21 cellular contexts compared by ENCODE assay signal in the genomic region with DNA sequence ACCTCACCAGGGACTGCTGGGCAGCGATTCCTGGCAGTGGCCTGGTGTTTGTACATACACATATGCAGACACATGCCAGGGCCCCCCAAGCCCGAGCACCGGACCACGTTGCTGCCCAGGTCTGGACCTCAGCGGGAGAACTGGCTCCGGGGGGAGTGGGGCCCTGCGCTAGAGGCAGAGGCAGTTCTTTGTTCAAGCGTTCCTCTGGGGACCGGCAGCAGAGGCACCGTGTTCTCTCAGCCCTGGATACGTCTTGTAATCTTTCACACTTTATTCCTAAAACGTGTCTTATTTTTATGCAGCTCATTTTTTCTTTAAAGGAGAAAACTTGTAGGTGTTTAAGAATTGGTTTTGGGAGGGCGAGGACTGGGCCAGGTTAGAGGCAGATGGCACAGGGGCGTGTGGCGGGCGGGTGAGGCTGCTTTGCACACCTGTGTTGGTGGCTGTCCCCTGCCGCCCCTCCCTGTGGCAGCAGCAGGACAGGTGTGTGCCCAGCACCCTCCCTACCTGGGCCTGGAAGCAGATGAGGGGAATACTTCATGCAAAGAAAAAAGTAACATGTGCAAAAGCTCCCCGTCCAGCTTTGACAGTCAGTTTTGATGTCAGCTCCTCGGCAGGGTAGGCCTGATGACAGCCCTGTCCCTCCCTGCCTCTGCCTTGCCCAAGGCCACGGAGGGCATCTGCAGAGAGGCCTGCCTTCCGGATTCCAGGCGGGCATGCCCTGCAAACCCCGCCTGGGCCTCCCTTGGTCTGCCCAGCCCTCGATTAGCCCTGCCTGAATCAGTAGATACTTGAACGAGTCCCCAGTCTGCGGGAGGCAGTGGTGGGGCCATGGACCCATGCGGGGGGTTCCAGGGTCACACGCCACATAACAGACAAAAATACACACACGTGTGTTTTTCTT. TPM values are rescaled to one million over a fixed set of nuclear protein-coding genes. Genes with fewer than 3 reads are reported as not detected.
DNase-seq lines count a peak whose midpoint lies in the region; ATAC-seq, FAIRE-seq and TF ChIP-seq lines count a peak whose summit lies in the region.
"Had no signal": no experiment of that assay in that cellular context is flagged by ENCODE, and none has a peak within 500 bp of the region (broad histone marks: within the 10 kb centered on the region; RNA-seq: fewer than 3 reads in every experiment).

No MANE protein-coding gene starts in this region.

- H3K4me1 ChIP-seq in GM12878 (ENCODE audit: control insufficient read depth, insufficient read depth, low read length) (peaks cover 21% of the 10 kb centered on the region), osteoblast (ENCODE audit: insufficient read depth, low read length) (no peaks in the 10 kb centered on the region), SJCRH30 (peaks cover 6% of the 10 kb centered on the region; the same call in 1 of the 2 replicates)
- H3K4me1 ChIP-seq: HAP-1, SJSA1 had no signal

- ATAC-seq in GM12878 (no peak), left cardiac atrium (peak; percentile 40 to 89)
- ATAC-seq: left lung had no signal

- no peak for TF ChIP-seq CTCF in GM12878 (IDR thresholded peaks at IDR 0.05 in 2 of 3, conservative IDR thresholded peaks at IDR 0.05 in 1 of 3; ENCODE audit: control insufficient read depth in 2 of 3, extremely low read depth in 1 of 3, insufficient read depth in 1 of 3, low read depth in 3 of 3, low read length in 3 of 3)
- no peak for TF ChIP-seq CTCF in osteoblast (IDR thresholded peaks at IDR 0.05; ENCODE audit: extremely low read depth, low read depth, low read length)

- CTCF ChIA-PET in GM12878 (lab: Yijun Ruan, JAX), result no interaction called here

- no peaks in the 10 kb centered on the region for H3K9me3 ChIP-seq in GM12878 (replicated peaks; ENCODE audit: control insufficient read depth, insufficient read depth, low read length)
- H3K9me3 ChIP-seq in osteoblast (ENCODE audit: low read depth, low read length), result no peaks in the 10 kb centered on the region
- H3K9me3 ChIP-seq in SJCRH30 (replicated peaks), result no peaks in the 10 kb centered on the region
- H3K9me3 ChIP-seq: HAP-1, left lung, SJSA1, thoracic aorta had no signal

- TF ChIP-seq POLR2A in GM12878 (IDR thresholded peaks at IDR 0.05; ENCODE audit: low read depth, low read length), result no peak; the same call in 1 of the 2 replicates

- H4K20me1 ChIP-seq in GM12878 (ENCODE audit: control insufficient read depth, insufficient read depth) (no peaks in the 10 kb centered on the region), osteoblast (ENCODE audit: insufficient read depth, low read length) (no peaks in the 10 kb centered on the region)

- H3K79me2 ChIP-seq in GM12878 (ENCODE audit: control insufficient read depth, insufficient read depth, low read length) (no peaks in the 10 kb centered on the region), osteoblast (ENCODE audit: insufficient read depth, low read length) (no peaks in the 10 kb centered on the region)

- intact Hi-C loops in GM12878 (cut with micrococcal nuclease; ENCODE audit: unreplicated experiment) (no loop called here), left cardiac atrium (cut with DNase I) (no loop called here)

- H3K9ac ChIP-seq in GM12878 (ENCODE audit: control insufficient read depth, insufficient read depth, low read length), result no peak overlapping the region

- in situ Hi-C loops in GM12878 (cut with MboI), result no loop called here

- POLR2A ChIA-PET in GM12878 (lab: Charles Lee), result no interaction called here

- FAIRE-seq in GM12878 (lab: Jason Lieb, UNC), result no peak
- FAIRE-seq: GM18507 had no signal

- 93% methylated on average over 29 of the region's 29 CpGs for WGBS in GM12878 (ENCODE audit: insufficient coverage, insufficient replicate concordance, low lambda C conversion rate, missing lambda C conversion rate)

- no peak overlapping the region for H3K4me2 ChIP-seq in GM12878 (ENCODE audit: control insufficient read depth, insufficient read depth)
- H3K4me2 ChIP-seq in osteoblast (ENCODE audit: insufficient read depth, low read length), result no peak overlapping the region
- H3K4me2 ChIP-seq: smooth muscle cell had no signal

- RAD21 ChIA-PET in GM12878 (lab: Charles Lee; ENCODE audit: unreplicated experiment), result no interaction called here

- no peaks in the 10 kb centered on the region for H3K27me3 ChIP-seq in H7 (ENCODE audit: control insufficient read depth, insufficient read depth, low read length)
- no peaks in the 10 kb centered on the region for H3K27me3 ChIP-seq in GM12878 (replicated peaks in 1 of 2; ENCODE audit: control insufficient read depth in 2 of 2, insufficient read depth in 2 of 2, low read length in 1 of 2)
- H3K27me3 ChIP-seq in osteoblast (ENCODE audit: insufficient read depth, low read length), result no peaks in the 10 kb centered on the region
- no peaks in the 10 kb centered on the region for H3K27me3 ChIP-seq in SJCRH30
- H3K27me3 ChIP-seq: left lung, SJSA1 had no signal

- TF ChIP-seq RAD21 in GM12878 (IDR thresholded peaks at IDR 0.05; ENCODE audit: insufficient read depth, low read depth, low read length), result no peak

- peak; percentile 55 for DNase-seq in H7
- no peak for DNase-seq in GM12878 (ENCODE audit: low read depth, low spot score)
- peak; percentile 30 for DNase-seq in left cardiac atrium
- peak; percentile 73 for DNase-seq in osteoblast (ENCODE audit: insufficient read length, low spot score, missing footprints)
- no peak for DNase-seq in SJCRH30
- DNase-seq in AG20443 (ENCODE audit: low spot score), result no peak
- DNase-seq in A172 (ENCODE audit: low spot score), result no peak
- no peak for DNase-seq in HuH-7.5 (ENCODE audit: low spot score)
- DNase-seq: activated CD4-positive, alpha-beta T cell treated with anti-CD3 and anti-CD28 coated beads for 1 hour; activated effector memory CD4-positive, alpha-beta T cell treated with Interleukin-2 at 50 U/mL for 16 hours; cerebellar nuclear complex; DMS53; NCI-H2029 treated with DMSO at 0.1 percent for 48 hours; NCI-H524; T-helper 9 cell had no signal

- no peak overlapping the region for H3K4me3 ChIP-seq in H7 (ENCODE audit: insufficient read depth, low read depth, low read length)
- no peak overlapping the region for H3K4me3 ChIP-seq in GM12878
- H3K4me3 ChIP-seq in osteoblast (ENCODE audit: insufficient read depth, low read length), result no peak overlapping the region
- no peak overlapping the region for H3K4me3 ChIP-seq in SJCRH30
- H3K4me3 ChIP-seq: HAP-1, left lung, SJSA1, smooth muscle cell, thoracic aorta had no signal

- H3K36me3 ChIP-seq in H7 (replicated peaks; ENCODE audit: control insufficient read depth, insufficient read depth, low read length) (peaks cover 9% of the 10 kb centered on the region), GM12878 (ENCODE audit: control insufficient read depth in 2 of 2, insufficient read depth in 2 of 2, low read length in 1 of 2) (no peaks in the 10 kb centered on the region; a peak in 1 of 4 replicates), osteoblast (ENCODE audit: insufficient read depth, low read length) (peaks cover 9% of the 10 kb centered on the region), SJCRH30 (no peaks in the 10 kb centered on the region; the same call in 1 of the 2 replicates)

- H3K27ac ChIP-seq in GM12878 (ENCODE audit: control insufficient read depth, insufficient read depth) (no peak overlapping the region), osteoblast (ENCODE audit: low read depth, low read length) (no peak overlapping the region), SJCRH30 (no peak overlapping the region)
- H3K27ac ChIP-seq: left lung, SJSA1, thoracic aorta had no signal

- no peak for TF ChIP-seq EP300 in GM12878 (IDR thresholded peaks at IDR 0.05; ENCODE audit: borderline replicate concordance in 1 of 2, control insufficient read depth in 1 of 2, low read depth in 2 of 2, low read length in 2 of 2)

- H2AFZ ChIP-seq in GM12878 (ENCODE audit: control insufficient read depth, low read depth, low read length) (no peak overlapping the region), osteoblast (ENCODE audit: low read length) (no peak overlapping the region)

- TSS peak; percentile 74 for BruUV-seq in GM12878 (replicated peaks; lab: Mats Ljungman, UMichigan)

- SMC1A ChIA-PET in GM12878 (lab: Charles Lee; ENCODE audit: uncharacterized antibody, unreplicated experiment), result no interaction called here

RNA-seq across cellular contexts. Expression of a gene that starts 7.0 kb away (rescaled TPM):
- total RNA-seq in H7 (2014; rRNA removed; shearing (Covaris generic)), result 31.1 and 36.7 TPM in 2 replicates
- 48.8 and 58.1 TPM in 2 replicates for total RNA-seq in GM12878 (2013; cell fraction: nucleolus; rRNA removed)
- total RNA-seq in GM12878 (2014; rRNA removed) (28.7 and 33.5 TPM in 2 replicates), GM12878 (2014; rRNA removed; fragmentation: Illumina TruSeq; extraction: Trizol) (13.7 and 14.9 TPM in 2 replicates), GM12878 (2021) (66.4 and 74.2 TPM in 2 replicates), left cardiac atrium (10 to 100 TPM in 1 of 2 donors, 1 to 10 TPM in 1; 7.7 to 19.2 TPM), osteoblast (6.5 and 7.6 TPM in 2 replicates)
- polyA plus RNA-seq in GM12878 (2011; ENCODE audit: low read depth), result 18.3 TPM
- polyA plus RNA-seq in GM12878 (2011; rRNA removed) (12.6 and 23.2 TPM in 2 replicates), GM12878 (2014; fragmentation: Illumina TruSeq; extraction: Trizol) (7.6 and 17.3 TPM in 2 replicates), GM12878 (2014; fragmentation: Nextera tagmentation; extraction: Ambion mirVana) (1 to 10 TPM; 1.3 to 5.5 TPM), GM12878 (2014; rRNA removed) (42.5 and 62.4 TPM in 2 replicates), GM12878 (2016; fragmentation: Nextera tagmentation; extraction: Ambion mirVana) (10 to 100 TPM; 27.7 to 37.7 TPM)
- polyA plus RNA-seq in GM12878 (2011; cell fraction: cytosol; rRNA removed), result 27.6 and 39.0 TPM in 2 replicates
- 43.3 and 57.3 TPM in 2 replicates for polyA plus RNA-seq in GM12878 (2011; cell fraction: nucleus; rRNA removed)
- polyA plus RNA-seq in GM12878 (2012), result 23.9 and 30.2 TPM in 2 replicates
- 21.6 and 31.2 TPM in 2 replicates for polyA minus RNA-seq in GM12878 (2011; rRNA and poly(A)+ RNA removed)
- polyA minus RNA-seq in GM12878 (2011; cell fraction: cytosol; rRNA and poly(A)+ RNA removed), result 11.5 and 18.8 TPM in 2 replicates
- 13.5 and 30.7 TPM in 2 replicates for polyA minus RNA-seq in GM12878 (2011; cell fraction: nucleus; rRNA and poly(A)+ RNA removed)
- 16.0 and 17.1 TPM in 2 replicates for total RNA-seq in SJCRH30 (2014; rRNA removed; shearing (Covaris generic))
- 13.6 and 17.5 TPM in 2 replicates for total RNA-seq in A172 (2014; rRNA removed; shearing (Covaris generic))

RNA-seq across cellular contexts. Expression of a gene that starts 27.6 kb away (rescaled TPM):
- 7.4 and 9.9 TPM in 2 replicates for total RNA-seq in H7 (2014; rRNA removed; shearing (Covaris generic))
- total RNA-seq in GM12878 (2013; cell fraction: nucleolus; rRNA removed), result 82.2 and 87.0 TPM in 2 replicates
- total RNA-seq in GM12878 (2014; rRNA removed) (6.2 and 6.9 TPM in 2 replicates), GM12878 (2014; rRNA removed; fragmentation: Illumina TruSeq; extraction: Trizol) (4.7 and 5.5 TPM in 2 replicates), GM12878 (2021) (39.4 and 44.2 TPM in 2 replicates), left cardiac atrium (10 to 100 TPM; 15.7 to 21.1 TPM), osteoblast (14.4 and 14.5 TPM in 2 replicates)
- polyA plus RNA-seq in GM12878 (2011; ENCODE audit: low read depth), result 13.0 TPM
- polyA plus RNA-seq in GM12878 (2011; rRNA removed) (3.8 and 4.1 TPM in 2 replicates), GM12878 (2014; fragmentation: Illumina TruSeq; extraction: Trizol) (19.2 and 20.7 TPM in 2 replicates), GM12878 (2014; fragmentation: Nextera tagmentation; extraction: Ambion mirVana) (1 to 10 TPM; 4.0 to 6.4 TPM), GM12878 (2014; rRNA removed) (15.9 and 22.1 TPM in 2 replicates), GM12878 (2016; fragmentation: Nextera tagmentation; extraction: Ambion mirVana) (10 to 100 TPM in 1 of 2 experiments, 1 to 10 TPM in 1; 9.8 to 11.7 TPM)
- polyA plus RNA-seq in GM12878 (2011; cell fraction: cytosol; rRNA removed), result 4.1 and 6.5 TPM in 2 replicates
- 23.4 and 36.1 TPM in 2 replicates for polyA plus RNA-seq in GM12878 (2011; cell fraction: nucleus; rRNA removed)
- 16.3 and 19.1 TPM in 2 replicates for polyA plus RNA-seq in GM12878 (2012)
- polyA minus RNA-seq in GM12878 (2011; rRNA and poly(A)+ RNA removed), result 10.6 and 13.4 TPM in 2 replicates
- 9.1 and 9.7 TPM in 2 replicates for polyA minus RNA-seq in GM12878 (2011; cell fraction: cytosol; rRNA and poly(A)+ RNA removed)
- 9.8 and 24.3 TPM in 2 replicates for polyA minus RNA-seq in GM12878 (2011; cell fraction: nucleus; rRNA and poly(A)+ RNA removed)
- total RNA-seq in SJCRH30 (2014; rRNA removed; shearing (Covaris generic)), result 15.0 and 17.0 TPM in 2 replicates
- total RNA-seq in A172 (2014; rRNA removed; shearing (Covaris generic)), result 6.6 and 6.8 TPM in 2 replicates

RNA-seq across cellular contexts. Expression of a gene that starts 27.7 kb away (rescaled TPM):
- 15.7 and 18.8 TPM in 2 replicates for total RNA-seq in H7 (2014; rRNA removed; shearing (Covaris generic))
- 23.9 and 25.7 TPM in 2 replicates for total RNA-seq in GM12878 (2013; cell fraction: nucleolus; rRNA removed)
- 1.9 and 2.0 TPM in 2 replicates for total RNA-seq in GM12878 (2014; rRNA removed)
- total RNA-seq in GM12878 (2014; rRNA removed; fragmentation: Illumina TruSeq; extraction: Trizol), result 1.2 and 1.8 TPM in 2 replicates
- total RNA-seq in GM12878 (2021), result 14.1 and 15.8 TPM in 2 replicates
- polyA plus RNA-seq in GM12878 (2011; ENCODE audit: low read depth), result 19.9 TPM
- polyA plus RNA-seq in GM12878 (2011; rRNA removed), result 1.3 and 2.0 TPM in 2 replicates
- 1.7 and 2.2 TPM in 2 replicates for polyA plus RNA-seq in GM12878 (2011; cell fraction: cytosol; rRNA removed)
- 49.6 and 59.3 TPM in 2 replicates for polyA plus RNA-seq in GM12878 (2011; cell fraction: nucleus; rRNA removed)
- polyA plus RNA-seq in GM12878 (2012), result 10.8 and 14.5 TPM in 2 replicates
- polyA plus RNA-seq in GM12878 (2014; fragmentation: Illumina TruSeq; extraction: Trizol), result 0.57 and 1.7 TPM in 2 replicates
- polyA plus RNA-seq in GM12878 (2014; fragmentation: Nextera tagmentation; extraction: Ambion mirVana), result under 1 TPM; 0.13 to 0.55 TPM
- polyA plus RNA-seq in GM12878 (2014; rRNA removed), result 7.7 and 9.4 TPM in 2 replicates
- 1 to 10 TPM in 1 of 2 experiments, under 1 TPM in 1; 0.87 to 1.1 TPM for polyA plus RNA-seq in GM12878 (2016; fragmentation: Nextera tagmentation; extraction: Ambion mirVana)
- polyA minus RNA-seq in GM12878 (2011; rRNA and poly(A)+ RNA removed), result 2.0 and 5.2 TPM in 2 replicates
- polyA minus RNA-seq in GM12878 (2011; cell fraction: cytosol; rRNA and poly(A)+ RNA removed), result 5.9 and 6.0 TPM in 2 replicates
- 8.1 and 13.6 TPM in 2 replicates for polyA minus RNA-seq in GM12878 (2011; cell fraction: nucleus; rRNA and poly(A)+ RNA removed)
- 10 to 100 TPM; 27.6 to 34.5 TPM for total RNA-seq in left cardiac atrium
- total RNA-seq in osteoblast, result 13.3 and 14.1 TPM in 2 replicates
- 7.2 and 7.6 TPM in 2 replicates for total RNA-seq in SJCRH30 (2014; rRNA removed; shearing (Covaris generic))
- 6.9 and 8.0 TPM in 2 replicates for total RNA-seq in A172 (2014; rRNA removed; shearing (Covaris generic))

Comparison
In these comparisons a context has a peak if more than half of its experiments do, and no peak if none do; other contexts are left out.
1. DNase-seq: peak in H7 (single experiment), left cardiac atrium (single experiment) and osteoblast (single experiment); none in GM12878 (single experiment), SJCRH30 (0 of 2), AG20443 (single experiment), A172 (single experiment) and HuH-7.5 (single experiment).